19 cellular contexts compared by ENCODE assay signal in genomic region chr5:128749584-128749983, GRCh38.
DNase-seq lines count a peak whose midpoint lies in the region; ATAC-seq, FAIRE-seq and TF ChIP-seq lines count a peak whose summit lies in the region.
"Had no signal": no experiment of that assay in that cellular context is flagged by ENCODE, and none has a peak within 500 bp of the region (broad histone marks: within the 10 kb centered on the region; RNA-seq: fewer than 3 reads in every experiment).

No MANE protein-coding gene starts in this region.

- H3K79me2 ChIP-seq in H1 (ENCODE audit: control insufficient read depth in 1 of 2, insufficient read depth in 2 of 2, low read length in 2 of 2) (no peaks in the 10 kb centered on the region), neural progenitor cell (ENCODE audit: low read depth) (no peaks in the 10 kb centered on the region)

- no peak for DNase-seq in Right ventricle myocardium inferior (ENCODE audit: missing footprints)
- no peak for DNase-seq in right atrium auricular region (ENCODE audit: low spot score)
- no peak for DNase-seq in H1 (ENCODE audit: low read depth in 1 of 2, low spot score in 2 of 2)
- peak; percentile 9 for DNase-seq in neural progenitor cell (ENCODE audit: low spot score)
- DNase-seq in lower lobe of right lung = no peak
- DNase-seq in HUDEP-2 (lab: John Stamatoyannopoulos, UW; ENCODE audit: unreplicated experiment in 76 of 76) = no peak
- DNase-seq in ACHN = no peak
- no peak for DNase-seq in left lung
- DNase-seq: 8988T, Caco-2, KG1, NCI-H1048, NCI-H1694 treated with DMSO at 0.1 percent for 48 hours, NCI-H69, PC-9 had no signal

- intact Hi-C loops in Right ventricle myocardium inferior (cut with DNase I) = no loop called here
- intact Hi-C loops in lower lobe of right lung (cut with DNase I) = no loop called here
- intact Hi-C loops in left lung (cut with DNase I) = no loop called here

- no peaks in the 10 kb centered on the region for H4K20me1 ChIP-seq in H1 (replicated peaks in 1 of 2; ENCODE audit: control insufficient read depth in 1 of 2, insufficient read depth in 2 of 2, low read length in 2 of 2)
- no peaks in the 10 kb centered on the region for H4K20me1 ChIP-seq in neural progenitor cell (ENCODE audit: low read depth)

- no peak overlapping the region for H4K8ac ChIP-seq in H1 (ENCODE audit: extremely low read depth, insufficient read depth, low read length)

- no peak overlapping the region for H4K5ac ChIP-seq in H1 (ENCODE audit: insufficient read length, low read depth, low read length)

- no peaks in the 10 kb centered on the region for H3K27me3 ChIP-seq in right atrium auricular region
- H3K27me3 ChIP-seq in H1 (replicated peaks in 1 of 4; ENCODE audit: control insufficient read depth in 3 of 4, extremely low read depth in 1 of 4, insufficient read depth in 3 of 4, low read length in 3 of 4) = no peaks in the 10 kb centered on the region
- no peaks in the 10 kb centered on the region for H3K27me3 ChIP-seq in neural progenitor cell
- no peaks in the 10 kb centered on the region for H3K27me3 ChIP-seq in lower lobe of right lung (ENCODE audit: low read depth)
- H3K27me3 ChIP-seq in left lung = no peaks in the 10 kb centered on the region

- H3K23me2 ChIP-seq in H1 (ENCODE audit: low read depth, low read length) = no peaks in the 10 kb centered on the region

- no peak for FAIRE-seq in H1 (lab: Jason Lieb, UNC)
- FAIRE-seq: GM12892, HTR-8/SVneo had no signal

- H3K4me1 Mint-ChIP-seq in neural progenitor cell = peaks cover 5% of the 10 kb centered on the region
- H3K4me1 Mint-ChIP-seq: CD14-positive monocyte had no signal

- H3K56ac ChIP-seq in H1 (replicated peaks; ENCODE audit: insufficient read length, low read depth, low read length) = no peak overlapping the region

- H2BK20ac ChIP-seq in H1 (ENCODE audit: low read length) = no peak overlapping the region

- TF ChIP-seq EP300 in H1 (IDR thresholded peaks at IDR 0.05; ENCODE audit: borderline replicate concordance in 1 of 2, low read depth in 2 of 2, low read length in 2 of 2) = no peak

- peak overlapping the region; percentile 82; the same call in 1 of the 2 replicates for H2AFZ ChIP-seq in H1 (ENCODE audit: low read length)
- H2AFZ ChIP-seq in neural progenitor cell (replicated peaks) = peak overlapping the region; percentile 58

- no peak overlapping the region for H2BK120ac ChIP-seq in H1 (replicated peaks; ENCODE audit: low read depth, low read length)

- no peak overlapping the region for H3K27ac ChIP-seq in right atrium auricular region
- no peak overlapping the region for H3K27ac ChIP-seq in H1 (ENCODE audit: low read depth, low read length)
- H3K27ac ChIP-seq in neural progenitor cell = no peak overlapping the region
- H3K27ac ChIP-seq in lower lobe of right lung = no peak overlapping the region
- H3K27ac ChIP-seq in left lung = no peak overlapping the region
- H3K27ac ChIP-seq: PC-9 had no signal

- H3K27me3 Mint-ChIP-seq in neural progenitor cell (ENCODE audit: insufficient read depth, low read depth) = no peaks in the 10 kb centered on the region

- H2AK5ac ChIP-seq in H1 (ENCODE audit: low read depth, low read length) = no peak overlapping the region

- no peak overlapping the region for H3K18ac ChIP-seq in H1 (ENCODE audit: extremely low read depth, low read length)

- H3K36me3 ChIP-seq in right atrium auricular region = no peaks in the 10 kb centered on the region
- H3K36me3 ChIP-seq in H1 (ENCODE audit: control insufficient read depth in 2 of 4, insufficient read depth in 4 of 4, low read length in 3 of 4) = no peaks in the 10 kb centered on the region
- no peaks in the 10 kb centered on the region for H3K36me3 ChIP-seq in neural progenitor cell
- no peaks in the 10 kb centered on the region for H3K36me3 ChIP-seq in lower lobe of right lung
- no peaks in the 10 kb centered on the region for H3K36me3 ChIP-seq in left lung

- 69% methylated on average over 5 of the region's 5 CpGs; no CpG with 5 or more reads in 1 of the 2 experiments for WGBS in H1 (ENCODE audit: extremely low coverage in 1 of 2, insufficient coverage in 1 of 2, insufficient read length in 1 of 2, insufficient replicate concordance in 2 of 2, low coverage in 1 of 2, low lambda C conversion rate in 2 of 2, missing lambda C conversion rate in 1 of 2), 2 experiments

- ATAC-seq in Right ventricle myocardium inferior (peak; percentile 26), lower lobe of right lung (no peak), left lung (no peak)
- ATAC-seq: HCT116 had no signal

- H3K36me3 Mint-ChIP-seq in neural progenitor cell = no peaks in the 10 kb centered on the region
- H3K36me3 Mint-ChIP-seq: CD14-positive monocyte had no signal

- H2BK12ac ChIP-seq in H1 (ENCODE audit: low read depth, low read length) = no peak overlapping the region

- no peak overlapping the region for H3K4me3 Mint-ChIP-seq in neural progenitor cell
- H3K4me3 Mint-ChIP-seq: CD14-positive monocyte had no signal

- no peak overlapping the region for H3K4ac ChIP-seq in H1 (replicated peaks; ENCODE audit: insufficient read length, low read depth, low read length)

- H3K9me3 ChIP-seq in right atrium auricular region (no peaks in the 10 kb centered on the region), H1 (ENCODE audit: insufficient read depth in 2 of 2, low read depth in 1 of 2, low read length in 1 of 2) (no peaks in the 10 kb centered on the region), neural progenitor cell (ENCODE audit: low read depth) (no peaks in the 10 kb centered on the region), lower lobe of right lung (no peaks in the 10 kb centered on the region), left lung (no peaks in the 10 kb centered on the region)
- H3K9me3 ChIP-seq: Caco-2 had no signal

- H2BK15ac ChIP-seq in H1 (ENCODE audit: low read length) = no peak overlapping the region

- H3K23ac ChIP-seq in H1 (ENCODE audit: insufficient read length) = no peak overlapping the region

- TF ChIP-seq RAD21 in H1 (IDR thresholded peaks at IDR 0.05 in 1 of 2, conservative IDR thresholded peaks at IDR 0.05 in 1 of 2; ENCODE audit: low read depth in 2 of 2, low read length in 2 of 2) = no peak

- H3K9me3 Mint-ChIP-seq in neural progenitor cell = no peaks in the 10 kb centered on the region

- H2BK5ac ChIP-seq in H1 (ENCODE audit: low read depth, low read length) = no peak overlapping the region

- H3K9ac ChIP-seq in H1 (replicated peaks in 1 of 4; ENCODE audit: extremely low read depth in 1 of 4, low read depth in 3 of 4, low read length in 3 of 4) (no peak overlapping the region), neural progenitor cell (no peak overlapping the region)

- H4K91ac ChIP-seq in H1 (replicated peaks; ENCODE audit: insufficient read length, low read length) = no peak overlapping the region

- H3K4me2 ChIP-seq in H1 (ENCODE audit: insufficient read depth in 1 of 2, low read depth in 2 of 2, low read length in 2 of 2) (no peak overlapping the region), neural progenitor cell (no peak overlapping the region)
- H3K4me2 ChIP-seq: PC-9 had no signal

- in situ Hi-C loops in ACHN (cut with HindIII; ENCODE audit: low pct_ligation_motif_present, low pct_unique_long_range_greater_than_20kb, low sequenced_read_pairs) = no loop called here

- no peaks in the 10 kb centered on the region for H3F3A ChIP-seq in neural progenitor cell (ENCODE audit: low read depth)

- TF ChIP-seq CTCF in right atrium auricular region (IDR thresholded peaks at IDR 0.05) (no peak), H1 (IDR thresholded peaks at IDR 0.05; ENCODE audit: control extremely low read depth in 1 of 3, insufficient read depth in 1 of 3, low read depth in 1 of 3, low read length in 3 of 3) (no peak), neural progenitor cell (IDR thresholded peaks at IDR 0.05) (no peak), lower lobe of right lung (IDR thresholded peaks at IDR 0.05) (no peak), left lung (IDR thresholded peaks at IDR 0.05) (no peak)

- H3K4me1 ChIP-seq in right atrium auricular region = no peaks in the 10 kb centered on the region
- H3K4me1 ChIP-seq in H1 (replicated peaks in 1 of 4; ENCODE audit: control insufficient read depth in 3 of 4, insufficient read depth in 4 of 4, low read length in 3 of 4) = no peaks in the 10 kb centered on the region; a peak in 1 of 7 replicates
- peaks cover 9% of the 10 kb centered on the region for H3K4me1 ChIP-seq in neural progenitor cell
- H3K4me1 ChIP-seq in lower lobe of right lung = no peaks in the 10 kb centered on the region
- H3K4me1 ChIP-seq in left lung = no peaks in the 10 kb centered on the region
- H3K4me1 ChIP-seq: Caco-2 had no signal

- TF ChIP-seq POLR2A in H1 (IDR thresholded peaks at IDR 0.05; ENCODE audit: control extremely low read depth in 1 of 2, low read depth in 2 of 2, low read length in 2 of 2) = no peak

- H3K4me3 ChIP-seq in right atrium auricular region (no peak overlapping the region), H1 (ENCODE audit: extremely low read depth in 1 of 4, insufficient read depth in 2 of 4, low read depth in 3 of 4, low read length in 4 of 4) (no peak overlapping the region; a peak in 1 of 8 replicates), neural progenitor cell (no peak overlapping the region), lower lobe of right lung (no peak overlapping the region), left lung (no peak overlapping the region)
- H3K4me3 ChIP-seq: PC-9 had no signal

- no peak overlapping the region for H3K14ac ChIP-seq in H1 (ENCODE audit: insufficient read length)

- H3K79me1 ChIP-seq in H1 (ENCODE audit: low read depth, low read length) = no peaks in the 10 kb centered on the region

- POLR2A ChIA-PET in H1 (lab: Charles Lee; ENCODE audit: partially characterized antibody) = no interaction called here

- no peak overlapping the region for H3K27ac Mint-ChIP-seq in neural progenitor cell
- H3K27ac Mint-ChIP-seq: CD14-positive monocyte had no signal

- CTCF ChIA-PET in H1 (lab: Charles Lee; ENCODE audit: partially characterized antibody) = interaction anchor here (1.0 to 1.2 kb wide), 2 partner anchors 9 to 75 kb away, joined by 3 to 4 read pairs; no protein-coding TSS in a partner anchor

TF ChIP-seq in H1, 55 proteins besides CTCF, POLR2A, EP300 and RAD21:
- TF ChIP-seq TEAD4 (IDR thresholded peaks at IDR 0.05; ENCODE audit: low read depth, low read length) (no peak), SP1 (IDR thresholded peaks at IDR 0.05; ENCODE audit: low read depth, low read length) (no peak)
TF ChIP-seq in H1: peak in this region for 0.
